Comparison of ENCODE assay signal across 8 cellular contexts in genomic region chr1:36157973-36158826, GRCh38. TPM values are rescaled to one million over a fixed set of nuclear protein-coding genes. Genes with fewer than 3 reads are reported as not detected.
DNase-seq lines count a peak whose midpoint lies in the region; ATAC-seq and TF ChIP-seq lines count a peak whose summit lies in the region.

No MANE protein-coding gene starts in this region.

- no peaks in the 10 kb centered on the region for H3K36me3 ChIP-seq in upper lobe of left lung

- no peak for DNase-seq in activated T-cell treated with anti-CD3 and anti-CD28 coated beads, Interleukin-2, amount 50 U/mL, for 4 hours
- no peak for DNase-seq in activated T-cell treated with anti-CD3 and anti-CD28 coated beads, Interleukin-2, amount 50 U/mL, for 1 hour
- DNase-seq in astrocyte of the spinal cord (ENCODE audit: low read depth, low spot score): no peak
- DNase-seq in medulla oblongata (ENCODE audit: extremely low spot score): peak; percentile 79
- no peak for DNase-seq in upper lobe of left lung
- no peak for DNase-seq in RPMI8226
- no peak for DNase-seq in NCI-H1417 (lab: John Stamatoyannopoulos, UW)

- H3K27me3 Mint-ChIP-seq in activated T-cell treated with anti-CD3 and anti-CD28 coated beads, Interleukin-2, amount 50 U/mL, for 4 hours (ENCODE audit: low read depth): no peaks in the 10 kb centered on the region

- no peak for TF ChIP-seq EP300 in upper lobe of left lung (IDR thresholded peaks at IDR 0.05)

- H3K9me3 ChIP-seq in upper lobe of left lung: no peaks in the 10 kb centered on the region

- WGBS in upper lobe of left lung, 2 donors: 45 to 53% methylated on average over 8 to 9 of the region's 9 CpGs

- H3K4me3 ChIP-seq in astrocyte of the spinal cord (ENCODE audit: low read depth, low read length): peak overlapping the region; percentile 97
- H3K4me3 ChIP-seq in upper lobe of left lung: peak overlapping the region in 3 of 4 donors; percentile 80 to 100 (median 98)

- H3K4me3 Mint-ChIP-seq in activated T-cell treated with anti-CD3 and anti-CD28 coated beads, Interleukin-2, amount 50 U/mL, for 4 hours: peak overlapping the region; percentile 90

- no peak for ATAC-seq in activated T-cell treated with anti-CD3 and anti-CD28 coated beads, Interleukin-2, amount 50 U/mL, for 4 hours
- no peak for ATAC-seq in upper lobe of left lung (ENCODE audit: low FRiP score in 2 of 2)
- ATAC-seq in GM19467 (IDR thresholded peaks at IDR 0.05; ENCODE audit: unreplicated experiment): no peak

- H3K4me1 Mint-ChIP-seq in activated T-cell treated with anti-CD3 and anti-CD28 coated beads, Interleukin-2, amount 50 U/mL, for 4 hours (ENCODE audit: low read depth): peaks cover 72% of the 10 kb centered on the region

- H3K9me3 Mint-ChIP-seq in activated T-cell treated with anti-CD3 and anti-CD28 coated beads, Interleukin-2, amount 50 U/mL, for 4 hours: no peaks in the 10 kb centered on the region

- H3K4me1 ChIP-seq in upper lobe of left lung: peaks cover 60 to 73% (median 70%) of the 10 kb centered on the region in 4 donors

- TF ChIP-seq CTCF in astrocyte of the spinal cord (IDR thresholded peaks at IDR 0.05; ENCODE audit: low read depth, low read length): no peak
- no peak for TF ChIP-seq CTCF in upper lobe of left lung (IDR thresholded peaks at IDR 0.05)

- TF ChIP-seq POLR2A in upper lobe of left lung (IDR thresholded peaks at IDR 0.05): no peak

- no peaks in the 10 kb centered on the region for H3K27me3 ChIP-seq in upper lobe of left lung

- peak overlapping the region; percentile 99 to 100 (median 100) for H3K27ac ChIP-seq in upper lobe of left lung

- H3K36me3 Mint-ChIP-seq in activated T-cell treated with anti-CD3 and anti-CD28 coated beads, Interleukin-2, amount 50 U/mL, for 4 hours (ENCODE audit: insufficient read depth): peaks cover 9% of the 10 kb centered on the region

- in situ Hi-C loops in astrocyte of the spinal cord (cut with HindIII; ENCODE audit: low sequenced_read_pairs): no loop called here

RNA-seq across cellular contexts. Expression of gene MAP7D1, which starts 2.2 kb away (rescaled TPM):
- 100 to 1,000 TPM; 162 to 182 (median 164) TPM for total RNA-seq in activated T-cell treated with anti-CD3 and anti-CD28 coated beads, Interleukin-2, amount 50 U/mL, for 4 hours
- total RNA-seq in upper lobe of left lung: 100 to 1,000 TPM; 129 to 290 (median 153) TPM

RNA-seq across cellular contexts. Expression of gene TRAPPC3, which starts 8.9 kb away (rescaled TPM):
- total RNA-seq in activated T-cell treated with anti-CD3 and anti-CD28 coated beads, Interleukin-2, amount 50 U/mL, for 4 hours: 10 to 100 TPM; 64.2 to 69.6 (median 65.9) TPM
- total RNA-seq in upper lobe of left lung: 100 to 1,000 TPM in 2 of 6 donors, 10 to 100 TPM in 4; 65.8 to 120 (median 75.5) TPM

RNA-seq across cellular contexts. Expression of gene COL8A2, which starts 33.2 kb away (rescaled TPM):
- under 1 TPM; 0.08 to 0.43 (median 0.18) TPM for total RNA-seq in activated T-cell treated with anti-CD3 and anti-CD28 coated beads, Interleukin-2, amount 50 U/mL, for 4 hours
- total RNA-seq in upper lobe of left lung: 10 to 100 TPM in 3 of 6 donors, 1 to 10 TPM in 3; 2.5 to 20.8 (median 11.4) TPM
